ENCODE assay signal across 11 cellular contexts in the genomic region with DNA sequence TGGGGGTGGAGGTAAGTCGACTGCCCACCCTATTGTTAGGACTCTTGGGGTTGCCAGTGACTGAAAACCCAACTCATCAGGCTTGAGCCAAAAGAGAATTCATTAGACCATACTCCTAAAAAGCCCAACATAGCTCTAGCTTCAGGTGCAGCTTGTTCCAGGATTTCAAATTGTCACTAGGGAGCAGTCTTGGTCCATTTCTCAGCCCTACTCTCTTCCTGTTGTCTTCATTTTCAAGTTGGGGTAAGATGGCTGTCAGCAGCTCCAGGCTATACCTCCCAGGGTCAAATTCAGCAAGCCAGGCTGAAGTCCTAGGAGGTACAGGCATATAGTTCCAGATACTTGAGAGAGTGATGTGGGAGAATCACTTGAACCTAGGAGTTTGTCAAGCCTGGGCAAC. TPM values are rescaled to one million over a fixed set of nuclear protein-coding genes. Genes with fewer than 3 reads are reported as not detected.
DNase-seq lines count a peak whose midpoint lies in the region; ATAC-seq and TF ChIP-seq lines count a peak whose summit lies in the region.
"Had no signal": no experiment of that assay in that cellular context is flagged by ENCODE, and none has a peak within 500 bp of the region (broad histone marks: within the 10 kb centered on the region; RNA-seq: fewer than 3 reads in every experiment).

No MANE protein-coding gene starts in this region.

- TF ChIP-seq POLR2A in breast epithelium (IDR thresholded peaks at IDR 0.05) = no peak

- intact Hi-C loops in MCF 10A (cut with micrococcal nuclease) = loop anchor here (1.0 to 5.0 kb wide), 2 partner anchors 128 to 171 kb away; no protein-coding TSS in a partner anchor
- intact Hi-C loops in breast epithelium (cut with DNase I; ENCODE audit: low total_unique reads) = no loop called here
- intact Hi-C loops in tibial artery (cut with DNase I; ENCODE audit: low total_unique reads) = loop anchor here (5.0 kb wide), 1 partner anchor 126 kb away; no protein-coding TSS in a partner anchor

- H3K36me3 Mint-ChIP-seq in MCF 10A (ENCODE audit: insufficient read depth, unreplicated experiment) = no peaks in the 10 kb centered on the region

- no peak overlapping the region for H3K4me3 ChIP-seq in breast epithelium
- H3K4me3 ChIP-seq in tibial artery = no peak overlapping the region

- DNase-seq in MCF 10A (ENCODE audit: unreplicated experiment) (peak; percentile 41), breast epithelium (ENCODE audit: low spot score in 2 of 2) (no peak), RPMI7951 (ENCODE audit: low read depth) (peak; percentile 57), fibroblast of peridontal ligament (ENCODE audit: extremely low read depth) (peak; percentile 70), tibial artery (no peak), activated gamma-delta T cell (lab: John Stamatoyannopoulos, UW) (no peak)
- no peak for DNase-seq in stimulated activated naive CD4-positive, alpha-beta T cell (lab: John Stamatoyannopoulos, UW)
- DNase-seq: NCI-H774, retina had no signal

- H3K27me3 ChIP-seq in breast epithelium (peaks cover 0 to 4% of the 10 kb centered on the region in 2 donors), tibial artery (no peaks in the 10 kb centered on the region)

- H3K9me3 ChIP-seq in breast epithelium (no peaks in the 10 kb centered on the region), tibial artery (no peaks in the 10 kb centered on the region)

- no peak overlapping the region for H3K27ac Mint-ChIP-seq in MCF 10A (ENCODE audit: low read depth, unreplicated experiment)

- no TSS peak for BruUV-seq in MCF 10A (replicated peaks; lab: Mats Ljungman, UMichigan)

- H3K4me1 ChIP-seq in breast epithelium (no peaks in the 10 kb centered on the region), tibial artery (peaks cover 0 to 45% (median 13%) of the 10 kb centered on the region in 4 donors)

- POLR2A ChIA-PET in MCF 10A (lab: Yijun Ruan, JAX) = interaction anchor here (0.7 to 0.9 kb wide), 2 partner anchors 82 to 122 kb away, joined by 3 read pairs; no protein-coding TSS in a partner anchor

- no peak for ATAC-seq in HG03520 (IDR thresholded peaks at IDR 0.05; ENCODE audit: unreplicated experiment)

- CTCF ChIA-PET in MCF 10A (lab: Yijun Ruan, JAX) = interaction anchor here (0.6 to 5.5 kb wide), 11 partner anchors 10 to 1015 kb away, joined by 3 to 75 read pairs (median 4); no protein-coding TSS in a partner anchor

- H3K27me3 Mint-ChIP-seq in MCF 10A (ENCODE audit: insufficient read depth, unreplicated experiment) = peaks cover 23% of the 10 kb centered on the region

- peak; percentile 30 for TF ChIP-seq CTCF in MCF 10A (IDR thresholded peaks at IDR 0.05; ENCODE audit: unreplicated experiment)
- TF ChIP-seq CTCF in breast epithelium (IDR thresholded peaks at IDR 0.05) = no peak
- TF ChIP-seq CTCF in tibial artery (IDR thresholded peaks at IDR 0.05) = peak; percentile 18 to 41

- H3K4me1 Mint-ChIP-seq in MCF 10A (ENCODE audit: insufficient read depth, unreplicated experiment) = no peaks in the 10 kb centered on the region

- peaks cover 3% of the 10 kb centered on the region for H3K9me3 Mint-ChIP-seq in MCF 10A (ENCODE audit: unreplicated experiment)

- H3K4me3 Mint-ChIP-seq in MCF 10A (ENCODE audit: unreplicated experiment) = no peak overlapping the region

- H3K27ac ChIP-seq in breast epithelium = no peak overlapping the region
- H3K27ac ChIP-seq in tibial artery = peak overlapping the region; percentile 29 to 76
- H3K27ac ChIP-seq: epithelial cell of prostate had no signal

- no peaks in the 10 kb centered on the region for H3K36me3 ChIP-seq in breast epithelium
- H3K36me3 ChIP-seq in tibial artery = no peaks in the 10 kb centered on the region

RNA-seq across cellular contexts. Expression of a gene that starts 14.9 kb away (rescaled TPM):
- total RNA-seq in MCF 10A (2022) (0.22 and 0.47 TPM in 2 replicates), breast epithelium (under 1 TPM; 0.66 to 0.80 (median 0.73) TPM)
- 17.1 and 26.2 TPM in 2 replicates for total RNA-seq in RPMI7951 (2014; rRNA removed; shearing (Covaris generic))

Comparison
In these comparisons a context has a peak if more than half of its experiments do, and no peak if none do; other contexts are left out.
1. DNase-seq: peak in MCF 10A (single experiment), RPMI7951 (single experiment) and fibroblast of peridontal ligament (single experiment); none in breast epithelium (0 of 2), tibial artery (0 of 2), stimulated activated naive CD4-positive, alpha-beta T cell (0 of 6) and activated gamma-delta T cell (single experiment).
2. CTCF ChIP-seq: peak in MCF 10A (single experiment) and tibial artery (2 of 2); none in breast epithelium (0 of 3).
3. H3K27ac ChIP-seq: peak in tibial artery (2 of 2); none in breast epithelium (0 of 2).
4. RNA of a gene that starts 14.9 kb away (total RNA-seq): 17.1 to 26.2 TPM in RPMI7951; 0.66 to 0.80 TPM in breast epithelium and 0.22 to 0.47 TPM in MCF 10A; every median in the first group is over 10 times any median in the second.